In the genomic region with DNA sequence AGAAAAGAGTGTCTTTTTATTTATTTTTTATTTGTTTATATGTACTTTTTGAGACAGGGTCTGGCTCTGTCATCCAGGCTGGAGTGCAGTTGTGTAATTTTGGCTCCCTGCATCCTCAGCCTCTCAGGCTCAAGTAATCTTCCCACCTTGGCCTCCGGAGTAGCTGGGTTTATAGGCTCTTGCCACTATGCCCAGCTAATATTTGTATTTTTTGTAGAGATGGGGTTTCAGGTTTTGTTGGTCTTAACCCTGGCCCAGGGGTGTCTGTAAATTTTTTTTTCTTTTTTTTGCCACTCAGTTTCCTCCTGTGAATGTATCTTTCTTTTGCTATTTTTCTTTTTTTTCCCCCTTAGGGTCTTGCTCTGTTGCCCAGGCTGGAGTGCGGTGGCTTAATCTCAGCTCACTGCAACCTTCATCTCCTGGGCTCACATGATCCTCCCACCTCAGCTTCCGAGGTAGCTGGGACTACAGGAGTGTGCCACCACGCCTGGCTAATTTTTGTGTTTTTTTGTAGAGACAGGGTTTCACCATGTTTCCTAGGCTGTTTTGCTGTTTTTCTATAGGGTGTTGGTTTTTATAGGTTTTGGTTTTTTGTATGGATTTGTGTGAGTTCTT, we compare ENCODE assay signal across 26 cellular contexts. TPM values are rescaled to one million over a fixed set of nuclear protein-coding genes. Genes with fewer than 3 reads are reported as not detected.
DNase-seq lines count a peak whose midpoint lies in the region; ATAC-seq, FAIRE-seq and TF ChIP-seq lines count a peak whose summit lies in the region.
"Had no signal": no experiment of that assay in that cellular context is flagged by ENCODE, and none has a peak within 500 bp of the region (broad histone marks: within the 10 kb centered on the region; RNA-seq: fewer than 3 reads in every experiment).

No MANE protein-coding gene starts in this region.

- H4K20me1 ChIP-seq in K562 (replicated peaks; ENCODE audit: control insufficient read depth, insufficient read depth, low read length), result peaks cover 43% of the 10 kb centered on the region

- CTCF ChIA-PET in A673 (lab: Charles Lee) (no interaction called here), HEK293 (lab: Yijun Ruan, JAX) (interaction anchor here (0.6 to 2.7 kb wide), 2 partner anchors 9 to 35 kb away, joined by 3 to 19 read pairs; no protein-coding TSS in a partner anchor), K562 (lab: Yijun Ruan, JAX; ENCODE audit: low intra/inter-chr PET ratio) (no interaction called here)

- H3K4me3 ChIP-seq in A673 (ENCODE audit: low read depth, low read length, poor library complexity, severe bottlenecking), result no peak overlapping the region
- no peak overlapping the region for H3K4me3 ChIP-seq in HEK293 (ENCODE audit: low read depth, low read length)
- H3K4me3 ChIP-seq in K562, result no peak overlapping the region
- H3K4me3 ChIP-seq: uterus had no signal

- H3K4me1 ChIP-seq in A673 (ENCODE audit: insufficient read depth, low read length, poor library complexity, severe bottlenecking) (peaks cover 28% of the 10 kb centered on the region), HEK293 (ENCODE audit: control insufficient read depth, insufficient read depth, low read length) (peaks cover 12% of the 10 kb centered on the region; the same call in 1 of the 2 replicates), K562 (replicated peaks in 1 of 2; ENCODE audit: control insufficient read depth in 2 of 2, insufficient read depth in 2 of 2, low read length in 2 of 2) (peaks cover 4 to 7% of the 10 kb centered on the region in 2 experiments; a peak in 3 of 5 replicates)

- peak overlapping the region in 5 of 8 donors; percentile 17 to 60 (median 51) for H3K4me3 Mint-ChIP-seq in naive B cell
- H3K4me3 Mint-ChIP-seq: activated naive CD4-positive, alpha-beta T cell treated with anti-CD3 and anti-CD28 coated beads, Interleukin-2, amount 10 ng/mL, durations not matched to agents 7 days and 5 days had no signal

- BruUV-seq in A673 (replicated peaks; lab: Mats Ljungman, UMichigan), result no TSS peak
- BruUV-seq in K562 (replicated peaks; lab: Mats Ljungman, UMichigan), result no TSS peak

- intact Hi-C loops in A673 (cut with micrococcal nuclease; ENCODE audit: unreplicated experiment) (no loop called here), K562 (cut with micrococcal nuclease) (no loop called here)

- ATAC-seq in K562 (no peak), naive B cell (ENCODE audit: low read depth in 2 of 2) (no peak), GM18517 (IDR thresholded peaks at IDR 0.05; ENCODE audit: unreplicated experiment) (no peak)

- H3K9me3 ChIP-seq in A673 (ENCODE audit: low read depth, low read length, poor library complexity, severe bottlenecking) (no peaks in the 10 kb centered on the region), HEK293 (ENCODE audit: control insufficient read depth, insufficient read depth, low read depth, low read length) (no peaks in the 10 kb centered on the region), K562 (replicated peaks; ENCODE audit: control insufficient read depth, insufficient read depth, low read depth, low read length) (no peaks in the 10 kb centered on the region)
- H3K9me3 ChIP-seq: uterus had no signal

- no peak for TF ChIP-seq POLR2A in K562 (conservative IDR thresholded peaks at IDR 0.05)

- TF ChIP-seq RAD21 in K562 (CRISPR knock-in tag; conservative IDR thresholded peaks at IDR 0.05 in 1 of 2, IDR thresholded peaks at IDR 0.05 in 1 of 2), result no peak

- no peak for TF ChIP-seq CTCF in A673 (conservative IDR thresholded peaks at IDR 0.05; ENCODE audit: low read depth, low read length)
- no peak for TF ChIP-seq CTCF in HEK293 (tag by site-specific recombination; IDR thresholded peaks at IDR 0.05)
- TF ChIP-seq CTCF in K562 (IDR thresholded peaks at IDR 0.05 in 2 of 3, conservative IDR thresholded peaks at IDR 0.05 in 1 of 3; ENCODE audit: insufficient read depth in 2 of 3, low read depth in 1 of 3, low read length in 3 of 3), result no peak

- H3K27me3 ChIP-seq in A673 (replicated peaks; ENCODE audit: insufficient read depth, low read depth, low read length, poor library complexity) (no peaks in the 10 kb centered on the region), K562 (ENCODE audit: control insufficient read depth in 2 of 2, insufficient read depth in 2 of 2, low read length in 2 of 2) (no peaks in the 10 kb centered on the region)
- H3K27me3 ChIP-seq: uterus had no signal

- H3K36me3 ChIP-seq in A673 (ENCODE audit: insufficient read depth, low read length, poor library complexity, severe bottlenecking) (peaks cover 33% of the 10 kb centered on the region), HEK293 (ENCODE audit: control insufficient read depth in 2 of 2, insufficient read depth in 1 of 2, low read length in 2 of 2) (peaks cover 3 to 14% of the 10 kb centered on the region in 2 experiments; a peak in 2 of 3 replicates), K562 (ENCODE audit: control insufficient read depth, insufficient read depth, low read length) (peaks cover 34% of the 10 kb centered on the region; the same call in 2 of the 3 replicates)
- H3K36me3 ChIP-seq: uterus had no signal

- no peak for FAIRE-seq in K562 (lab: Jason Lieb, UNC)
- FAIRE-seq: bronchial epithelial cell, D721Med, GM12891, RCC 7860 had no signal

- peaks cover 94% of the 10 kb centered on the region for H3K79me2 ChIP-seq in K562 (ENCODE audit: control insufficient read depth, insufficient read depth, low read length)

- no peak overlapping the region for H2AFZ ChIP-seq in K562 (ENCODE audit: low read depth, low read length)

- peaks cover 6 to 7% of the 10 kb centered on the region in 2 donors for H3K36me3 Mint-ChIP-seq in naive B cell

- H3K27ac ChIP-seq in A673 (ENCODE audit: low read depth, low read length, poor library complexity, severe bottlenecking) (peak overlapping the region; percentile 59), HEK293 (ENCODE audit: extremely low read depth, low read depth, low read length) (no peak overlapping the region), K562 (ENCODE audit: extremely low read depth, low read depth, low read length) (no peak overlapping the region)
- H3K27ac ChIP-seq: C4-2B, uterus had no signal

- H3K9me3 Mint-ChIP-seq in naive B cell, result peaks cover 0 to 4% (median 0%) of the 10 kb centered on the region in 7 donors
- H3K9me3 Mint-ChIP-seq: activated naive CD4-positive, alpha-beta T cell treated with anti-CD3 and anti-CD28 coated beads, Interleukin-2, amount 10 ng/mL, durations not matched to agents 7 days and 5 days had no signal

- WGBS in K562 (ENCODE audit: insufficient coverage, low coverage, missing lambda C conversion rate), result 71% methylated on average over 4 of the region's 4 CpGs

- in situ Hi-C loops in K562 (cut with MboI), result no loop called here

- no peaks in the 10 kb centered on the region for H3K9me1 ChIP-seq in K562 (ENCODE audit: control insufficient read depth, insufficient read depth, low read length)

- no peak for TF ChIP-seq EP300 in K562 (IDR thresholded peaks at IDR 0.05; ENCODE audit: low read length)

- H3K4me2 ChIP-seq in K562 (ENCODE audit: insufficient read depth, low read length), result no peak overlapping the region

- H3K4me1 Mint-ChIP-seq in naive B cell, result peaks cover 43 to 63% (median 61%) of the 10 kb centered on the region in 3 donors

- peak overlapping the region in 4 of 6 donors; percentile 24 to 76 (median 54) for H3K27ac Mint-ChIP-seq in naive B cell
- H3K27ac Mint-ChIP-seq: activated naive CD4-positive, alpha-beta T cell treated with anti-CD3 and anti-CD28 coated beads, Interleukin-2, amount 10 ng/mL, durations not matched to agents 7 days and 5 days had no signal

- no peak overlapping the region for H3K9ac ChIP-seq in K562 (ENCODE audit: insufficient read depth in 1 of 2, low read depth in 2 of 2, low read length in 2 of 2)

- DNase-seq in A673 (ENCODE audit: low spot score) (no peak), K562 (ENCODE audit: extremely low read depth in 1 of 4, low spot score in 3 of 4) (no peak), naive B cell (no peak), ecto neural progenitor cell (ENCODE audit: low spot score) (no peak), NCI-H2107 (lab: John Stamatoyannopoulos, UW) (no peak), iPS-NIHi7 (ENCODE audit: extremely low spot score) (no peak)
- DNase-seq: activated CD4-positive, alpha-beta T cell treated with anti-CD3 and anti-CD28 coated beads for 4 hours; activated naive CD4-positive, alpha-beta T cell treated with anti-CD3 and anti-CD28 coated beads, Interleukin-2, amount 10 ng/mL, durations not matched to agents 7 days and 5 days; activated T-cell treated with anti-CD3 and anti-CD28 coated beads, Interleukin-2, amount 50 U/mL, for 48 hours; amygdala; glutamatergic neuron; KG1; mesenchymal stem cell; MV-4-11; NCI-H1694; NCI-H2171 treated with DMSO at 0.1 percent for 48 hours; nucleus accumbens; stimulated activated CD8-positive, alpha-beta memory T cell treated with anti-CD3 and anti-CD28 coated beads, Interleukin-4, amount 100 ng/mL, for 48 hours; uterus had no signal

- H3K27me3 Mint-ChIP-seq in naive B cell, result no peaks in the 10 kb centered on the region
- H3K27me3 Mint-ChIP-seq: activated naive CD4-positive, alpha-beta T cell treated with anti-CD3 and anti-CD28 coated beads, Interleukin-2, amount 10 ng/mL, durations not matched to agents 7 days and 5 days had no signal

- POLR2A ChIA-PET in A673 (lab: Charles Lee; ENCODE audit: low non-redundant PET) (no interaction called here), HEK293 (lab: Yijun Ruan, JAX) (no interaction called here), K562 (lab: Yijun Ruan, JAX) (interaction anchor here (0.6 to 1.4 kb wide), 2 partner anchors 9 to 925 kb away, joined by 3 to 10 read pairs; no protein-coding TSS in a partner anchor)

RNA-seq across cellular contexts. Expression of gene RCOR1, which starts 11.0 kb away (rescaled TPM):
- total RNA-seq in A673 (2021) (97.8 and 102 TPM in 2 replicates), K562 (2014; rRNA removed) (12.8 and 14.5 TPM in 2 replicates), K562 (2014; rRNA removed; fragmentation: Illumina TruSeq; extraction: Trizol) (28.4 and 34.6 TPM in 2 replicates), K562 (2015; rRNA removed; fragmentation: Illumina TruSeq; extraction: Trizol) (20.9 and 21.6 TPM in 2 replicates), K562 (2021) (39.9 and 47.9 TPM in 2 replicates)
- 52.9 and 97.1 TPM in 2 replicates for total RNA-seq in K562 (2011; cell fraction: chromatin; rRNA removed; ENCODE audit: low replicate concordance)
- 37.2 and 37.4 TPM in 2 replicates for total RNA-seq in K562 (2011; cell fraction: nucleolus; rRNA removed)
- total RNA-seq in K562 (2011; cell fraction: nucleoplasm; rRNA removed), result 55.9 and 83.7 TPM in 2 replicates
- polyA plus RNA-seq in K562 (2011; rRNA removed) (28.7 and 29.3 TPM in 2 replicates), K562 (2014; fragmentation: Illumina TruSeq; extraction: Trizol) (35.3 and 35.6 TPM in 2 replicates), K562 (2014; fragmentation: Nextera tagmentation; extraction: Ambion mirVana) (10 to 100 TPM in 1 of 2 experiments, 1 to 10 TPM in 1; 8.5 to 10.9 TPM), K562 (2014; rRNA removed) (16.9 and 19.1 TPM in 2 replicates), naive B cell (ENCODE audit: low read depth in 6 of 6) (1 to 10 TPM in 5 of 6 donors, under 1 TPM in 1; 0.78 to 2.6 (median 1.6) TPM)
- polyA plus RNA-seq in K562 (2011; cell fraction: cytosol; rRNA removed), result 14.3 and 23.5 TPM in 2 replicates
- polyA plus RNA-seq in K562 (2011; cell fraction: nucleus; rRNA removed), result 28.5 and 38.9 TPM in 2 replicates
- polyA plus RNA-seq in K562 (2012), result 21.9 and 22.8 TPM in 2 replicates
- polyA minus RNA-seq in K562 (2011; rRNA and poly(A)+ RNA removed), result 34.1 and 35.8 TPM in 2 replicates
- polyA minus RNA-seq in K562 (2011; cell fraction: cytosol; rRNA and poly(A)+ RNA removed), result 22.5 and 26.1 TPM in 2 replicates
- 12.4 and 24.8 TPM in 2 replicates for polyA minus RNA-seq in K562 (2011; cell fraction: nucleus; rRNA and poly(A)+ RNA removed)
